8 cellular contexts compared by ENCODE assay signal in genomic region chr4:139416073-139416673, GRCh38. TPM values are rescaled to one million over a fixed set of nuclear protein-coding genes. Genes with fewer than 3 reads are reported as not detected.
DNase-seq lines count a peak whose midpoint lies in the region; ATAC-seq, FAIRE-seq and TF ChIP-seq lines count a peak whose summit lies in the region.

No MANE protein-coding gene starts in this region.

- intact Hi-C loops in ascending aorta (cut with DNase I) (loop anchor here (5.0 kb wide), 1 partner anchor 216 kb away; no protein-coding TSS in a partner anchor), transverse colon (cut with DNase I; ENCODE audit: low total_unique reads) (no loop called here)

- H3K9me3 ChIP-seq in ascending aorta: peaks cover 0 to 10% of the 10 kb centered on the region in 2 donors
- no peaks in the 10 kb centered on the region for H3K9me3 ChIP-seq in transverse colon

- TF ChIP-seq CTCF in ascending aorta (IDR thresholded peaks at IDR 0.05) (peak in 2 of 3 experiments; percentile 48 to 60), transverse colon (IDR thresholded peaks at IDR 0.05) (peak; percentile 55 to 74 (median 69))

- peak; percentile 9 for DNase-seq in stimulated activated CD4-positive, alpha-beta T cell treated with anti-CD3 and anti-CD28 coated beads, Interleukin-2, amount 100 ng/mL, for 4 hours (ENCODE audit: low read depth)
- no peak for DNase-seq in stimulated activated CD4-positive, alpha-beta T cell treated with anti-CD3 and anti-CD28 coated beads, Interleukin-4, amount 100 ng/mL, for 1 hour
- peak; percentile 17 for DNase-seq in M059J (ENCODE audit: low read depth)
- DNase-seq in ascending aorta (ENCODE audit: low spot score in 2 of 2): no peak
- no peak for DNase-seq in transverse colon
- no peak for DNase-seq in NCI-H526 treated with DMSO at 0.1 percent for 48 hours (lab: John Stamatoyannopoulos, UW)

- H3K4me1 ChIP-seq in ascending aorta (no peaks in the 10 kb centered on the region), transverse colon (peaks cover 0 to 8% (median 0%) of the 10 kb centered on the region in 4 donors)

- H3K4me3 ChIP-seq in ascending aorta (no peak overlapping the region), transverse colon (no peak overlapping the region)

- H3K36me3 ChIP-seq in ascending aorta: peaks cover 0 to 12% of the 10 kb centered on the region in 2 donors
- H3K36me3 ChIP-seq in transverse colon: no peaks in the 10 kb centered on the region

- 61 to 64% methylated on average over 2 of the region's 2 CpGs for WGBS in transverse colon (ENCODE audit: low coverage in 1 of 2), 2 donors

- no peak for ATAC-seq in esophagus mucosa

- TF ChIP-seq POLR2A in transverse colon (IDR thresholded peaks at IDR 0.05): no peak

- H3K27ac ChIP-seq in ascending aorta: no peak overlapping the region
- no peak overlapping the region for H3K27ac ChIP-seq in transverse colon

- H3K27me3 ChIP-seq in ascending aorta (no peaks in the 10 kb centered on the region), transverse colon (no peaks in the 10 kb centered on the region)

- peak; percentile 96 for FAIRE-seq in islet of Langerhans (lab: Jason Lieb, UNC)

- in situ Hi-C loops in transverse colon (cut with MboI; ENCODE audit: low pct_ligation_motif_present in 1 of 4, low pct_unique_long_range_greater_than_20kb in 1 of 4, low sequenced_read_pairs in 3 of 4): no loop called here

- TF ChIP-seq EP300 in transverse colon (IDR thresholded peaks at IDR 0.05; ENCODE audit: low read depth): no peak

RNA-seq across cellular contexts. Expression of gene RAB33B, which starts 37.7 kb away (rescaled TPM):
- 6.8 and 7.6 TPM in 2 replicates for total RNA-seq in M059J (2014; rRNA removed; shearing (Covaris generic))
- total RNA-seq in ascending aorta (4.5 TPM), transverse colon (1 to 10 TPM; 6.8 to 8.1 (median 7.1) TPM), esophagus mucosa (4.0 TPM)

Comparison
In these comparisons a context has a peak if more than half of its experiments do, and no peak if none do; other contexts are left out.
1. DNase-seq: peak in stimulated activated CD4-positive, alpha-beta T cell treated with anti-CD3 and anti-CD28 coated beads, Interleukin-2, amount 100 ng/mL, for 4 hours (single experiment) and M059J (single experiment); none in stimulated activated CD4-positive, alpha-beta T cell treated with anti-CD3 and anti-CD28 coated beads, Interleukin-4, amount 100 ng/mL, for 1 hour (single experiment), ascending aorta (0 of 2), transverse colon (single experiment) and NCI-H526 treated with DMSO at 0.1 percent for 48 hours (single experiment).